ENCODE assay signal across 8 cellular contexts in genomic region chr16:8963825-8964441, GRCh38. TPM values are rescaled to one million over a fixed set of nuclear protein-coding genes. Genes with fewer than 3 reads are reported as not detected.
A peak's percentile ranks its signal among the peaks of the same experiment; 100 is the strongest.
DNase-seq lines count a peak whose midpoint lies in the region; ATAC-seq and TF ChIP-seq lines count a peak whose summit lies in the region.

Gene USP7 (minus strand): TSS chr16:8963906. CDS start chr16:8963285, 621 bp downstream.

- peak within 1 kb of the TSS; percentile 77 for H3K4me3 ChIP-seq in AG09309 (ENCODE audit: control insufficient read depth, low read depth, low read length)
- peak within 1 kb of the TSS; percentile 84 for H3K4me3 ChIP-seq in kidney epithelial cell (ENCODE audit: low read depth, low read length)

- H3K36me3 ChIP-seq in kidney epithelial cell (ENCODE audit: control insufficient read depth, insufficient read depth, low read length) = no peaks in the 10 kb centered on the region

- no peaks in the 10 kb centered on the region for H3K27me3 ChIP-seq in kidney epithelial cell (ENCODE audit: control insufficient read depth, insufficient read depth, low read length)

- TF ChIP-seq CTCF in AG09309 (IDR thresholded peaks at IDR 0.05; ENCODE audit: control insufficient read depth, insufficient read depth, low read depth, low read length, missing control alignments) (no peak), kidney epithelial cell (IDR thresholded peaks at IDR 0.05; ENCODE audit: insufficient read depth, low read length, poor library complexity, severe bottlenecking) (no peak)

- ATAC-seq in GM19023 (IDR thresholded peaks at IDR 0.05; ENCODE audit: unreplicated experiment) (peak; percentile 81), HG03196 (IDR thresholded peaks at IDR 0.05; ENCODE audit: unreplicated experiment) (peak; percentile 84)
- peak; percentile 92 to 93 for ATAC-seq in activated CD4-positive, CD25-positive, alpha-beta regulatory T cell treated with anti-CD3 and anti-CD28 coated beads, Interleukin-2, amount 50 U/mL, for 24 hours

- DNase-seq in AG09309 (ENCODE audit: low read depth) (no peak), NCI-H2227 treated with DMSO at 0.1 percent for 48 hours (lab: John Stamatoyannopoulos, UW) (peak; percentile 72), cerebellar cortex (ENCODE audit: low spot score) (peak; percentile 80), kidney epithelial cell (ENCODE audit: low read depth) (peak; percentile 44)
- DNase-seq in stimulated activated CD4-positive, alpha-beta T cell treated with anti-CD3 and anti-CD28 coated beads, Interleukin-15, amount 100 ng/mL, for 48 hours (ENCODE audit: low read depth in 2 of 2) = peak; percentile 83 to 92

RNA-seq across cellular contexts. Expression of gene USP7, which starts in this region (rescaled TPM):
- total RNA-seq in kidney epithelial cell = 66.9 and 72.2 TPM in 2 replicates
